In genomic region chr5:2865856-2866546, GRCh38 we compare ENCODE assay signal across 22 cellular contexts.
"Had no signal": no experiment of that assay in that cellular context is flagged by ENCODE, and none has a peak within 500 bp of the region (broad histone marks: within the 10 kb centered on the region; RNA-seq: fewer than 3 reads in every experiment).

No MANE protein-coding gene starts in this region.

- H3K27me3 ChIP-seq: esophagus squamous epithelium, neural progenitor cell, thyroid gland, upper lobe of left lung had no signal

- H3K4me3 Mint-ChIP-seq: central memory CD8-positive, alpha-beta T cell; effector memory CD8-positive, alpha-beta T cell; natural killer cell treated with Interleukin-12 subunit alpha and Interleukin-12 subunit beta and Interleukin-15 and Interleukin-18, amount 100 ng/mL, for 72 hours; neural progenitor cell; stimulated activated effector memory CD8-positive, alpha-beta T cell treated with anti-CD3 and anti-CD28 coated beads, Interleukin-12 subunit alpha, Interleukin-12 subunit beta, amount 100 ng/mL, for 72 hours had no signal

- H3K4me1 ChIP-seq: esophagus squamous epithelium, gastroesophageal sphincter, suprapubic skin, thyroid gland, upper lobe of left lung had no signal

- H3K27ac ChIP-seq: epithelial cell of prostate, esophagus squamous epithelium, gastroesophageal sphincter, neural progenitor cell, suprapubic skin, thyroid gland, upper lobe of left lung had no signal

- H3K4me1 Mint-ChIP-seq: central memory CD8-positive, alpha-beta T cell; stimulated activated effector memory CD8-positive, alpha-beta T cell treated with anti-CD3 and anti-CD28 coated beads, Interleukin-12 subunit alpha, Interleukin-12 subunit beta, amount 100 ng/mL, for 72 hours had no signal

- H3K27me3 Mint-ChIP-seq: central memory CD8-positive, alpha-beta T cell; effector memory CD8-positive, alpha-beta T cell; natural killer cell treated with Interleukin-12 subunit alpha and Interleukin-12 subunit beta and Interleukin-15 and Interleukin-18, amount 100 ng/mL, for 72 hours had no signal

- H3K9me3 ChIP-seq: esophagus squamous epithelium, suprapubic skin, thyroid gland had no signal

- H3K36me3 Mint-ChIP-seq: natural killer cell treated with Interleukin-12 subunit alpha and Interleukin-12 subunit beta and Interleukin-15 and Interleukin-18, amount 100 ng/mL, for 72 hours; neural progenitor cell; stimulated activated effector memory CD8-positive, alpha-beta T cell treated with anti-CD3 and anti-CD28 coated beads, Interleukin-12 subunit alpha, Interleukin-12 subunit beta, amount 100 ng/mL, for 72 hours had no signal

- H3K4me3 ChIP-seq: esophagus squamous epithelium, gastroesophageal sphincter, lung, neural progenitor cell, smooth muscle cell, suprapubic skin, thyroid gland, upper lobe of left lung had no signal

- DNase-seq: effector memory CD8-positive, alpha-beta T cell; esophagus squamous epithelium; foreskin fibroblast; glutamatergic neuron; left ventricle myocardium superior; mesenchymal stem cell; occipital lobe; right cardiac atrium; stimulated activated CD4-positive, alpha-beta T cell treated with anti-CD3 and anti-CD28 coated beads, Interleukin-4, amount 100 ng/mL, for 1 hour; stimulated activated CD8-positive, alpha-beta memory T cell treated with anti-CD3 and anti-CD28 coated beads, Interleukin-4, amount 100 ng/mL, for 48 hours; stimulated activated naive CD8-positive, alpha-beta T cell treated with anti-CD3 and anti-CD28 coated beads, Interleukin-15, Interleukin-2, amounts not matched to agents 100 U/mL and 50 U/mL, for 24 hours; thyroid gland had no signal

- H3K27ac Mint-ChIP-seq: effector memory CD8-positive, alpha-beta T cell; natural killer cell treated with Interleukin-12 subunit alpha and Interleukin-12 subunit beta and Interleukin-15 and Interleukin-18, amount 100 ng/mL, for 72 hours; stimulated activated effector memory CD8-positive, alpha-beta T cell treated with anti-CD3 and anti-CD28 coated beads, Interleukin-12 subunit alpha, Interleukin-12 subunit beta, amount 100 ng/mL, for 72 hours had no signal

- H3K36me3 ChIP-seq: esophagus squamous epithelium, gastroesophageal sphincter, neural progenitor cell, suprapubic skin, thyroid gland, upper lobe of left lung had no signal
